38 cellular contexts compared by ENCODE assay signal in the genomic region with DNA sequence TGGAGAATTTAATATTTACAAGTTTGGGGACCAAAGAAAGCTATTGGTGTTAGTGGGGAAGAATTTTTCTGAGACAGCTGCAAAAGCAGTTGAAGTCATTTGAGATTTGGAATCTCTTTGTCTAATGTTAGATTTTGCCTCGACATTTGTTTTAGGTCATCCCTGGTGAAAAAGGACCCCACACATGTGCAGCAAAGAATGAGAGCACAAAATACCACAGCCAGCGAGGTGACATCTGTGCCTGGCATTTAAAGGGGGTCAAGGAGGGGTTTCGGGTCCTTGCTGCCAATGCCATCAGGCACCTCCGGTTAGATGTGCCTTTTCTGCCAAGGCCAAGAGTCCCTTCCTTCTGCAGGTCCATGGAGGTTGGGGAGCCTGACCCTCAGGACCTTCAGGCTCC.
"Had no signal": no experiment of that assay in that cellular context is flagged by ENCODE, and none has a peak within 500 bp of the region (broad histone marks: within the 10 kb centered on the region; RNA-seq: fewer than 3 reads in every experiment).

No MANE protein-coding gene starts in this region.

- H3K27me3 ChIP-seq: ascending aorta, cardiac muscle cell had no signal

- H3K36me3 ChIP-seq: ascending aorta, cardiac muscle cell had no signal

- H3K27ac ChIP-seq: ascending aorta, cardiac muscle cell, VCaP had no signal

- H3K27ac Mint-ChIP-seq: activated CD4-positive, alpha-beta memory T cell treated with anti-CD3 and anti-CD28 coated beads, Interleukin-2, amount 10 ng/mL, durations not matched to agents 7 days and 5 days; activated CD4-positive, alpha-beta T cell treated with anti-CD3 and anti-CD28 coated beads for 36 hours; activated CD4-positive, alpha-beta T cell treated with anti-CD3 and anti-CD28 coated beads, Interleukin-2, amount 10 ng/mL, durations not matched to agents 7 days and 5 days; activated CD8-positive, alpha-beta memory T cell treated with anti-CD3 and anti-CD28 coated beads, Interleukin-2, amount 10 ng/mL, durations not matched to agents 7 days and 5 days; activated CD8-positive, alpha-beta T cell treated with anti-CD3 and anti-CD28 coated beads, Interleukin-2, amount 10 ng/mL, durations not matched to agents 7 days and 5 days; activated naive CD4-positive, alpha-beta T cell treated with anti-CD3 and anti-CD28 coated beads, Interleukin-2, amount 10 ng/mL, durations not matched to agents 7 days and 5 days; activated naive CD4-positive, alpha-beta T cell treated with anti-CD3 and anti-CD28 coated beads, Interleukin-2, amount 50 U/mL, for 24 hours; activated naive CD8-positive, alpha-beta T cell; activated naive CD8-positive, alpha-beta T cell treated with anti-CD3 and anti-CD28 coated beads, Interleukin-2, amount 10 ng/mL, durations not matched to agents 7 days and 5 days; activated naive CD8-positive, alpha-beta T cell treated with anti-CD3 and anti-CD28 coated beads, Interleukin-2, amount 50 U/mL, for 24 hours; activated T-cell treated with anti-CD3 and anti-CD28 coated beads, Interleukin-2, amount 50 U/mL, for 24 hours; activated T-helper 2 cell treated with anti-CD3 and anti-CD28 coated beads, Interferon-gamma antibody, Interleukin-2, Interleukin-4, amounts not matched to agents 10 μg/mL and 5 μg/mL and 100 μg/mL, durations not matched to agents 14 hours and 24 hours and 36 hours; brain; T-helper 1 cell treated with Interleukin-12 subunit alpha and Interleukin-12 subunit beta and Interleukin-4 antibody, amounts not matched to agents 30 μg/mL and 1 μg/mL, for 36 hours; T-helper 2 cell treated with Interferon-gamma antibody and Interleukin-4, amounts not matched to agents 5 μg/mL and 100 μg/mL, for 36 hours; WTC11 had no signal

- H3K36me3 Mint-ChIP-seq: activated naive CD4-positive, alpha-beta T cell treated with anti-CD3 and anti-CD28 coated beads, Interleukin-2, amount 10 ng/mL, durations not matched to agents 7 days and 5 days; brain had no signal

- H3K9me3 ChIP-seq: ascending aorta had no signal

- ATAC-seq: activated CD4-positive, alpha-beta T cell treated with anti-CD3 and anti-CD28 coated beads for 36 hours; activated CD4-positive, CD25-positive, alpha-beta regulatory T cell treated with anti-CD3 and anti-CD28 coated beads, Interleukin-2, amount 50 U/mL, for 24 hours; activated CD8-positive, alpha-beta memory T cell treated with anti-CD3 and anti-CD28 coated beads, Interleukin-2, amount 10 ng/mL, durations not matched to agents 7 days and 5 days; activated CD8-positive, alpha-beta T cell treated with anti-CD3 and anti-CD28 coated beads, Interleukin-2, amount 10 ng/mL, durations not matched to agents 7 days and 5 days; activated naive CD8-positive, alpha-beta T cell treated with anti-CD3 and anti-CD28 coated beads, Interleukin-2, amount 50 U/mL, for 24 hours; WTC11 had no signal

- H3K4me1 ChIP-seq: ascending aorta had no signal

- H3K4me3 ChIP-seq: ascending aorta, cardiac muscle cell had no signal

- H3K4me3 Mint-ChIP-seq: activated CD4-positive, alpha-beta memory T cell treated with anti-CD3 and anti-CD28 coated beads, Interleukin-2, amount 10 ng/mL, durations not matched to agents 7 days and 5 days; activated CD4-positive, alpha-beta T cell treated with anti-CD3 and anti-CD28 coated beads for 36 hours; activated CD4-positive, alpha-beta T cell treated with anti-CD3 and anti-CD28 coated beads, Interleukin-2, amount 10 ng/mL, durations not matched to agents 7 days and 5 days; activated CD8-positive, alpha-beta memory T cell treated with anti-CD3 and anti-CD28 coated beads, Interleukin-2, amount 10 ng/mL, durations not matched to agents 7 days and 5 days; activated CD8-positive, alpha-beta T cell treated with anti-CD3 and anti-CD28 coated beads, Interleukin-2, amount 10 ng/mL, durations not matched to agents 7 days and 5 days; activated naive CD4-positive, alpha-beta T cell treated with anti-CD3 and anti-CD28 coated beads, Interleukin-2, amount 10 ng/mL, durations not matched to agents 7 days and 5 days; activated naive CD4-positive, alpha-beta T cell treated with anti-CD3 and anti-CD28 coated beads, Interleukin-2, amount 50 U/mL, for 24 hours; activated naive CD8-positive, alpha-beta T cell; activated naive CD8-positive, alpha-beta T cell treated with anti-CD3 and anti-CD28 coated beads, Interleukin-2, amount 10 ng/mL, durations not matched to agents 7 days and 5 days; activated naive CD8-positive, alpha-beta T cell treated with anti-CD3 and anti-CD28 coated beads, Interleukin-2, amount 50 U/mL, for 24 hours; activated T-cell treated with anti-CD3 and anti-CD28 coated beads, Interleukin-2, amount 50 U/mL, for 24 hours; brain; central memory CD8-positive, alpha-beta T cell; T-helper 1 cell treated with Interleukin-12 subunit alpha and Interleukin-12 subunit beta and Interleukin-4 antibody, amounts not matched to agents 30 μg/mL and 1 μg/mL, for 36 hours; T-helper 2 cell treated with Interferon-gamma antibody and Interleukin-4, amounts not matched to agents 5 μg/mL and 100 μg/mL, for 36 hours; WTC11 had no signal

- DNase-seq: activated CD4-positive, alpha-beta memory T cell treated with anti-CD3 and anti-CD28 coated beads, Interleukin-2, amount 10 ng/mL, durations not matched to agents 7 days and 5 days; activated CD4-positive, alpha-beta T cell treated with anti-CD3 and anti-CD28 coated beads for 1 hour; activated CD4-positive, alpha-beta T cell treated with anti-CD3 and anti-CD28 coated beads for 36 hours; activated CD4-positive, alpha-beta T cell treated with anti-CD3 and anti-CD28 coated beads for 48 hours; activated CD4-positive, alpha-beta T cell treated with anti-CD3 and anti-CD28 coated beads, Interleukin-2, amount 10 ng/mL, durations not matched to agents 7 days and 5 days; activated CD4-positive, alpha-beta T cell treated with anti-CD3 and anti-CD28 coated beads, Interleukin-2, amount 50 U/mL, for 48 hours; activated CD4-positive, CD25-positive, alpha-beta regulatory T cell; activated CD8-positive, alpha-beta memory T cell treated with anti-CD3 and anti-CD28 coated beads for 24 hours; activated CD8-positive, alpha-beta memory T cell treated with anti-CD3 and anti-CD28 coated beads, Interleukin-2, amount 10 ng/mL, durations not matched to agents 7 days and 5 days; activated CD8-positive, alpha-beta memory T cell treated with anti-CD3 and anti-CD28 coated beads, Interleukin-2, amount 50 U/mL, for 48 hours; activated CD8-positive, alpha-beta T cell treated with anti-CD3 and anti-CD28 coated beads, Interleukin-2, amount 10 ng/mL, durations not matched to agents 7 days and 5 days; activated effector memory CD4-positive, alpha-beta T cell treated with Interleukin-2 at 50 U/mL for 16 hours; activated gamma-delta T cell; activated naive CD4-positive, alpha-beta T cell treated with anti-CD3 and anti-CD28 coated beads, Interleukin-2, amount 10 ng/mL, durations not matched to agents 7 days and 5 days; activated naive CD4-positive, alpha-beta T cell treated with Interleukin-2 at 50 U/mL for 16 hours; activated naive CD8-positive, alpha-beta T cell treated with anti-CD3 and anti-CD28 coated beads, Interleukin-2, amount 10 ng/mL, durations not matched to agents 7 days and 5 days; activated naive CD8-positive, alpha-beta T cell treated with anti-CD3 and anti-CD28 coated beads, Interleukin-2, amount 50 U/mL, for 24 hours; activated T-cell treated with anti-CD3 and anti-CD28 coated beads, Interleukin-2, amount 50 U/mL, for 24 hours; activated T-cell treated with anti-CD3 and anti-CD28 coated beads, Interleukin-2, amount 50 U/mL, for 48 hours; amygdala; anterior cingulate cortex; caudate nucleus; cerebellar nuclear complex; T-helper 1 cell; T-helper 2 cell; T-helper 9 cell had no signal

- H3K4me1 Mint-ChIP-seq: activated CD4-positive, alpha-beta memory T cell treated with anti-CD3 and anti-CD28 coated beads, Interleukin-2, amount 10 ng/mL, durations not matched to agents 7 days and 5 days; activated CD4-positive, alpha-beta T cell treated with anti-CD3 and anti-CD28 coated beads for 36 hours; activated CD4-positive, alpha-beta T cell treated with anti-CD3 and anti-CD28 coated beads, Interleukin-2, amount 10 ng/mL, durations not matched to agents 7 days and 5 days; activated CD8-positive, alpha-beta memory T cell treated with anti-CD3 and anti-CD28 coated beads, Interleukin-2, amount 10 ng/mL, durations not matched to agents 7 days and 5 days; activated naive CD4-positive, alpha-beta T cell treated with anti-CD3 and anti-CD28 coated beads, Interleukin-2, amount 10 ng/mL, durations not matched to agents 7 days and 5 days; activated naive CD8-positive, alpha-beta T cell treated with anti-CD3 and anti-CD28 coated beads, Interleukin-2, amount 50 U/mL, for 24 hours; brain; central memory CD8-positive, alpha-beta T cell had no signal

- H3K27me3 Mint-ChIP-seq: activated CD8-positive, alpha-beta memory T cell treated with anti-CD3 and anti-CD28 coated beads, Interleukin-2, amount 10 ng/mL, durations not matched to agents 7 days and 5 days; activated naive CD4-positive, alpha-beta T cell treated with anti-CD3 and anti-CD28 coated beads, Interleukin-2, amount 50 U/mL, for 24 hours; activated naive CD8-positive, alpha-beta T cell; activated naive CD8-positive, alpha-beta T cell treated with anti-CD3 and anti-CD28 coated beads, Interleukin-2, amount 50 U/mL, for 24 hours; activated T-cell treated with anti-CD3 and anti-CD28 coated beads, Interleukin-2, amount 50 U/mL, for 24 hours; central memory CD8-positive, alpha-beta T cell had no signal
